8 cellular contexts compared by ENCODE assay signal in genomic region chr12:11171953-11172675, GRCh38. TPM values are rescaled to one million over a fixed set of nuclear protein-coding genes. Genes with fewer than 3 reads are reported as not detected.
DNase-seq lines count a peak whose midpoint lies in the region; ATAC-seq, FAIRE-seq and TF ChIP-seq lines count a peak whose summit lies in the region.

No MANE protein-coding gene starts in this region.

- no peak for TF ChIP-seq POLR2A in A549 (IDR thresholded peaks at IDR 0.05; ENCODE audit: low read length)

- CTCF ChIA-PET in A549 (lab: Yijun Ruan, JAX) = interaction anchor here (0.7 to 2.2 kb wide), 5 partner anchors 9 to 773 kb away, joined by 3 to 7 read pairs (median 6); no protein-coding TSS in a partner anchor

- 0 out of 6 replicates have a peak, but pooled peaks of 1 of the 2 experiments have one; percentile 20 for ATAC-seq in A549
- ATAC-seq in HG02623 (IDR thresholded peaks at IDR 0.05; ENCODE audit: unreplicated experiment) = no peak
- ATAC-seq in GM21515 (IDR thresholded peaks at IDR 0.05; ENCODE audit: unreplicated experiment) = no peak

- TF ChIP-seq EP300 in A549 (IDR thresholded peaks at IDR 0.05) = no peak

- no peak for TF ChIP-seq CTCF in A549 (IDR thresholded peaks at IDR 0.05)
- TF ChIP-seq CTCF in GM12864 (IDR thresholded peaks at IDR 0.05; ENCODE audit: low read depth, low read length, missing control alignments) = no peak
- no peak for TF ChIP-seq CTCF in endodermal cell (conservative IDR thresholded peaks at IDR 0.05)
- no peak for TF ChIP-seq CTCF in neural crest cell (conservative IDR thresholded peaks at IDR 0.05)

- no peak for TF ChIP-seq RAD21 in A549 (conservative IDR thresholded peaks at IDR 0.05 in 1 of 2, IDR thresholded peaks at IDR 0.05 in 1 of 2)

- FAIRE-seq in A549 (lab: Jason Lieb, UNC) = no peak

- no peaks in the 10 kb centered on the region for H3K27me3 Mint-ChIP-seq in endodermal cell (ENCODE audit: insufficient read depth)
- no peaks in the 10 kb centered on the region for H3K27me3 Mint-ChIP-seq in neural crest cell (ENCODE audit: low read depth)

- H3K9me3 Mint-ChIP-seq in endodermal cell = no peaks in the 10 kb centered on the region
- no peaks in the 10 kb centered on the region for H3K9me3 Mint-ChIP-seq in neural crest cell

- H3K4me2 ChIP-seq in A549 = peak overlapping the region; percentile 77

- H3K4me1 ChIP-seq in A549 (peaks cover 30% of the 10 kb centered on the region; the same call in 2 of the 3 replicates), endodermal cell (ENCODE audit: control insufficient read depth, insufficient read depth, low read length) (peaks cover 9% of the 10 kb centered on the region)

- H3K9me3 ChIP-seq in A549 (no peaks in the 10 kb centered on the region), endodermal cell (ENCODE audit: control insufficient read depth, low read length) (no peaks in the 10 kb centered on the region)

- WGBS in A549 (ENCODE audit: missing lambda C conversion rate) = 3% methylated on average over 10 of the region's 10 CpGs
- WGBS in endodermal cell (ENCODE audit: insufficient coverage in 1 of 2, insufficient read length in 1 of 2), 2 experiments = 2 to 4% methylated on average over 7 to 10 of the region's 10 CpGs

- H3K27ac Mint-ChIP-seq in endodermal cell = peak overlapping the region; percentile 100
- peak overlapping the region; percentile 99 for H3K27ac Mint-ChIP-seq in neural crest cell (ENCODE audit: unreplicated experiment)

- H3K4me3 Mint-ChIP-seq in endodermal cell = peak overlapping the region; percentile 94
- H3K4me3 Mint-ChIP-seq in neural crest cell = peak overlapping the region; percentile 99

- H3K4me3 ChIP-seq in A549 (peak overlapping the region; percentile 84), GM12864 (ENCODE audit: low read depth, low read length) (peak overlapping the region; percentile 92), endodermal cell (ENCODE audit: low read length) (peak overlapping the region; percentile 100)

- DNase-seq in A549 (ENCODE audit: low read depth in 1 of 2, low spot score in 1 of 2) = peak; percentile 10 to 21
- no peak for DNase-seq in GM12864 (ENCODE audit: low read depth)
- DNase-seq in RKO (ENCODE audit: low spot score) = peak; percentile 54
- no peak for DNase-seq in endodermal cell
- DNase-seq in neural crest cell (ENCODE audit: low read depth, low spot score) = no peak
- no peak for DNase-seq in AML-193 (lab: John Stamatoyannopoulos, UW)

- H3K4me1 Mint-ChIP-seq in endodermal cell (peaks cover 39% of the 10 kb centered on the region), neural crest cell (peaks cover 43% of the 10 kb centered on the region)

- H3K27ac ChIP-seq in A549 = peak overlapping the region; percentile 95 to 96
- peak overlapping the region; percentile 93 for H3K27ac ChIP-seq in endodermal cell (ENCODE audit: low read depth, low read length)

- POLR2A ChIA-PET in A549 (lab: Yijun Ruan, JAX) = interaction anchor here (0.6 to 1.7 kb wide), 15 partner anchors 9 to 886 kb away, joined by 3 to 15 read pairs (median 4); no protein-coding TSS in a partner anchor

- peaks cover 35% of the 10 kb centered on the region for H3K36me3 Mint-ChIP-seq in endodermal cell (ENCODE audit: low read depth)
- H3K36me3 Mint-ChIP-seq in neural crest cell (ENCODE audit: low read depth) = peaks cover 22% of the 10 kb centered on the region

- H3K36me3 ChIP-seq in endodermal cell (ENCODE audit: control insufficient read depth, insufficient read depth, low read length) = peaks cover 20% of the 10 kb centered on the region

- H3K27me3 ChIP-seq in endodermal cell (ENCODE audit: control insufficient read depth, insufficient read depth, low read length, poor library complexity, severe bottlenecking) = no peaks in the 10 kb centered on the region

- H3K9ac ChIP-seq in endodermal cell (ENCODE audit: extremely low read depth, low read length, poor library complexity, severe bottlenecking) = peak overlapping the region; percentile 98

TF ChIP-seq in A549, 52 proteins besides CTCF, POLR2A, EP300 and RAD21:
- TF ChIP-seq NPAS2 (CRISPR knock-in tag; IDR thresholded peaks at IDR 0.05; ENCODE audit: borderline replicate concordance) (no peak), HOXB13 (CRISPR knock-in tag; IDR thresholded peaks at IDR 0.05; ENCODE audit: low read depth) (no peak), PBX3 (IDR thresholded peaks at IDR 0.05) (no peak), MAZ (IDR thresholded peaks at IDR 0.05; ENCODE audit: borderline replicate concordance, low read depth, low read length) (no peak), PHF8 (IDR thresholded peaks at IDR 0.05; ENCODE audit: borderline replicate concordance, low read depth) (no peak), POLR2AphosphoS2 (conservative IDR thresholded peaks at IDR 0.05; ENCODE audit: low read length) (no peak), TFCP2L1 (CRISPR knock-in tag; IDR thresholded peaks at IDR 0.05) (no peak), RCOR1 (IDR thresholded peaks at IDR 0.05; ENCODE audit: low read depth, low read length) (no peak), CEBPB (IDR thresholded peaks at IDR 0.05) (no peak), NFE2L2 (conservative IDR thresholded peaks at IDR 0.05; ENCODE audit: low read length) (no peak), SREBF2 (IDR thresholded peaks at IDR 0.05) (no peak), HOXA7 (CRISPR knock-in tag; IDR thresholded peaks at IDR 0.05) (no peak), TP53 (CRISPR knock-in tag; IDR thresholded peaks at IDR 0.05) (no peak), BCL3 (IDR thresholded peaks at IDR 0.05) (no peak), HDAC2 (IDR thresholded peaks at IDR 0.05) (no peak), ELK1 (IDR thresholded peaks at IDR 0.05; ENCODE audit: low read depth, low read length) (no peak), EHF (CRISPR knock-in tag; IDR thresholded peaks at IDR 0.05) (no peak)
TF ChIP-seq in A549: peak in this region for 0.

RNA-seq across cellular contexts. Expression of gene SMIM10L1, which starts 1.1 kb away (rescaled TPM):
- polyA plus RNA-seq in A549 (2011; rRNA removed) (4.6 and 6.2 TPM in 2 replicates), A549 (2017; fragmentation: RNase III; extraction: RNeasy Plus Mini Kit Qiagen cat#74134 plus additional on column Dnase treatment) (8.3 to 8.4 TPM (median 8.3 TPM) in 3 replicates)
- polyA plus RNA-seq in A549 (2012; cell fraction: cytosol; rRNA removed) = 4.8 and 5.6 TPM in 2 replicates
- polyA plus RNA-seq in A549 (2012; cell fraction: nucleus; rRNA removed) = 2.8 and 3.2 TPM in 2 replicates
- polyA minus RNA-seq in A549 (2011; rRNA and poly(A)+ RNA removed) = 1.3 and 2.3 TPM in 2 replicates
- total RNA-seq in endodermal cell (10 to 100 TPM; 12.9 to 31.5 TPM), neural crest cell (16.9 and 17.8 TPM in 2 replicates)
- polyA plus RNA-seq in endodermal cell (2013, experiment 1 of 2) = 11.4 TPM
- 12.0 TPM for polyA plus RNA-seq in endodermal cell (2013, experiment 2 of 2)

RNA-seq across cellular contexts. Expression of gene TAS2R42, which starts 14.6 kb away (rescaled TPM):
- polyA plus RNA-seq in A549 (2011; rRNA removed) (not detected in 2 replicates), A549 (2017; fragmentation: RNase III; extraction: RNeasy Plus Mini Kit Qiagen cat#74134 plus additional on column Dnase treatment) (not detected in 3 replicates)
- polyA plus RNA-seq in A549 (2012; cell fraction: cytosol; rRNA removed) = not detected in 2 replicates
- polyA plus RNA-seq in A549 (2012; cell fraction: nucleus; rRNA removed) = not detected in 2 replicates
- polyA minus RNA-seq in A549 (2011; rRNA and poly(A)+ RNA removed) = not detected in 2 replicates
- total RNA-seq in endodermal cell (not detected), neural crest cell (not detected in 2 replicates)
- not detected for polyA plus RNA-seq in endodermal cell (2013, experiment 1 of 2)
- not detected for polyA plus RNA-seq in endodermal cell (2013, experiment 2 of 2)

RNA-seq across cellular contexts. Expression of gene TAS2R30, which starts 37.7 kb away (rescaled TPM):
- polyA plus RNA-seq in A549 (2011; rRNA removed) (0.26 and 0.69 TPM in 2 replicates), A549 (2017; fragmentation: RNase III; extraction: RNeasy Plus Mini Kit Qiagen cat#74134 plus additional on column Dnase treatment) (0.11 TPM in 1 of 3 replicates, not detected in the others)
- polyA plus RNA-seq in A549 (2012; cell fraction: cytosol; rRNA removed) = not detected in 2 replicates
- polyA plus RNA-seq in A549 (2012; cell fraction: nucleus; rRNA removed) = 0.12 and 0.31 TPM in 2 replicates
- polyA minus RNA-seq in A549 (2011; rRNA and poly(A)+ RNA removed) = 6.8 and 7.8 TPM in 2 replicates
- total RNA-seq in endodermal cell (1 to 10 TPM; 1.8 to 9.7 TPM), neural crest cell (1.4 and 1.9 TPM in 2 replicates)
- polyA plus RNA-seq in endodermal cell (2013, experiment 1 of 2) = 0.28 TPM
- polyA plus RNA-seq in endodermal cell (2013, experiment 2 of 2) = 0.33 TPM

Comparison
In these comparisons a context has a peak if more than half of its experiments do, and no peak if none do; other contexts are left out.
1. DNase-seq: peak in A549 (2 of 2) and RKO (single experiment); none in GM12864 (single experiment), endodermal cell (single experiment), neural crest cell (single experiment) and AML-193 (0 of 2).
2. Peak in every context shown above with its lines, with median percentiles within 50 percentile points of each other: H3K4me3 ChIP-seq.